In the genomic region with DNA sequence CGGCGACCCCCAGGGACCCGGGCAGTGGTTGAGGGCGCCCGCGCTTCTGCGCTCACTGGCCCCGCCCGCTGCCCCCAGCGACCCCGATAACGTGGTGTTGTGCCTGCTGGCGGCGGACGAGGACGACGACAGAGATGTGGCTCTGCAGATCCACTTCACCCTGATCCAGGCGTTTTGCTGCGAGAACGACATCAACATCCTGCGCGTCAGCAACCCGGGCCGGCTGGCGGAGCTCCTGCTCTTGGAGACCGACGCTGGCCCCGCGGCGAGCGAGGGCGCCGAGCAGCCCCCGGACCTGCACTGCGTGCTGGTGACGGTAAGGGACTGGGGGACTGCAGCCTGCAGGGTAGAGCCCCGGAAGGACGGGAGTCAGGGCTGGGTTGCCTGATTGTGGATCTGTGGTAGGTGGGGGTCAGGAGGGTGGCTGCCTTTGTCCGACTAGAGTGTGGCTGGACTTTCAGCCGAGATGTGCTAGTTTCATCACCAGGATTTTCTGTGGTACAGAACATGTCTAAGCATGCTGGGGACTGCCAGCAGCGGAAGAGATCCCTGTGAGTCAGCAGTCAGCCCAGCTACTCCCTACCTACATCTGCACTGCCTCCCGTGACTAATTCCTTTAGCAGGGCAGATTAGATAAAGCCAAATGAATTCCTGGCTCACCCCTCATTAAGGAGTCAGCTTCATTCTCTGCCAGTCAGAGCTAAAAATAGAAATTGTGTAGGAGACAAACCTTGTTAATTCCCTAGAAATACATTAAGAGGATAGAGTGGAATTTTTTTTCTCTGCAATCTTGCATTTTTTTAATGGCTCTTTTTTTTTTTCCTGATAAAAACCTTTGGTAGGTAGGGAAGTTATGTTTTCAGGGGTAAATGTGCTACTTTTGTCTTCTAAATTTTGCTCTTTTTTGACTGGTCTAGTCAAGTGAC, we compare ENCODE assay signal across 8 cellular contexts. TPM values are rescaled to one million over a fixed set of nuclear protein-coding genes. Genes with fewer than 3 reads are reported as not detected.
DNase-seq lines count a peak whose midpoint lies in the region; ATAC-seq and TF ChIP-seq lines count a peak whose summit lies in the region.

No MANE protein-coding gene starts in this region.

- H3K9me3 ChIP-seq in left ventricle myocardium inferior (replicated peaks) = no peaks in the 10 kb centered on the region

- no peak for TF ChIP-seq CTCF in GM12875 (IDR thresholded peaks at IDR 0.05; ENCODE audit: borderline replicate concordance, insufficient read depth, low read depth, low read length)
- TF ChIP-seq CTCF in left ventricle myocardium inferior (IDR thresholded peaks at IDR 0.05; ENCODE audit: borderline replicate concordance) = no peak

- ATAC-seq in HG02678 (IDR thresholded peaks at IDR 0.05; ENCODE audit: unreplicated experiment) = peak; percentile 23

- peaks cover 25% of the 10 kb centered on the region for H3K36me3 ChIP-seq in left ventricle myocardium inferior

- H3K27me3 ChIP-seq in left ventricle myocardium inferior (ENCODE audit: low read depth) = no peaks in the 10 kb centered on the region

- intact Hi-C loops in left ventricle myocardium inferior (cut with micrococcal nuclease) (loop anchor here (5.0 to 10.0 kb wide), 2 partner anchors 66 to 122 kb away; no protein-coding TSS in a partner anchor), posterior vena cava (cut with DNase I) (loop anchor here (5.0 to 10.0 kb wide), 4 partner anchors 68 to 148 kb away; a partner anchor contains a TSS)

- H3K4me3 ChIP-seq in GM12875 (ENCODE audit: low read depth, low read length) = peak overlapping the region; percentile 90
- peak overlapping the region; percentile 97 for H3K4me3 ChIP-seq in left ventricle myocardium inferior

- peak overlapping the region; percentile 99 for H3K27ac ChIP-seq in left ventricle myocardium inferior (replicated peaks)

- H3K4me1 ChIP-seq in left ventricle myocardium inferior = peaks cover 63% of the 10 kb centered on the region

- peak; percentile 93 for DNase-seq in NCI-H1105 treated with DMSO at 0.1 percent for 48 hours (lab: John Stamatoyannopoulos, UW)
- DNase-seq in T follicular helper cell (ENCODE audit: low read depth) = peak; percentile 50
- DNase-seq in amniotic epithelial cell (ENCODE audit: low read depth) = peak; percentile 100
- peak; percentile 69 for DNase-seq in left ventricle myocardium inferior
- DNase-seq in posterior vena cava (ENCODE audit: low spot score) = peak; percentile 91
- DNase-seq in 8988T = no peak

RNA-seq across cellular contexts. Expression of a gene that starts 1.5 kb away (rescaled TPM):
- total RNA-seq in left ventricle myocardium inferior = 65.0 TPM
- total RNA-seq in posterior vena cava = 10 to 100 TPM; 32.4 to 40.4 TPM
